Comparison of ENCODE assay signal across 26 cellular contexts in genomic region chr6:148873154-148873553, GRCh38.
"Had no signal": no experiment of that assay in that cellular context is flagged by ENCODE, and none has a peak within 500 bp of the region (broad histone marks: within the 10 kb centered on the region; RNA-seq: fewer than 3 reads in every experiment).

No MANE protein-coding gene starts in this region.

- H2AFZ ChIP-seq: hepatocyte, neural progenitor cell had no signal

- H3K27me3 Mint-ChIP-seq: naive thymus-derived CD8-positive, alpha-beta T cell; stimulated activated naive CD8-positive, alpha-beta T cell treated with anti-CD3 and anti-CD28 coated beads, Interleukin-15, Interleukin-2, amounts not matched to agents 100 ng/mL and 50 ng/mL, for 24 hours had no signal

- H3K36me3 ChIP-seq: heart right ventricle, left lung, lower lobe of right lung, neural progenitor cell, ovary, spleen, suprapubic skin, thoracic aorta, tibial artery, uterus had no signal

- H3K79me2 ChIP-seq: hepatocyte had no signal

- H3K27ac ChIP-seq: heart right ventricle, hepatocyte, left lung, lower lobe of right lung, neural progenitor cell, ovary, skin epidermis, spleen, suprapubic skin, thoracic aorta, tibial artery, uterus had no signal

- H3K36me3 Mint-ChIP-seq: mesothelial cell of epicardium; naive thymus-derived CD8-positive, alpha-beta T cell; stimulated activated effector memory CD8-positive, alpha-beta T cell treated with anti-CD3 and anti-CD28 coated beads, Interleukin-12 subunit alpha, Interleukin-12 subunit beta, amount 100 ng/mL, for 72 hours had no signal

- H3K4me3 ChIP-seq: heart right ventricle, hepatocyte, left lung, lower lobe of right lung, neural progenitor cell, ovary, skin epidermis, spleen, suprapubic skin, thoracic aorta, tibial artery, uterus had no signal

- H3K9me3 ChIP-seq: heart right ventricle, left lung, lower lobe of right lung, ovary, spleen, suprapubic skin, thoracic aorta, tibial artery, uterus had no signal

- DNase-seq: heart right ventricle; left colon; left lung; lower lobe of right lung; mammary epithelial cell; mesendoderm; naive thymus-derived CD8-positive, alpha-beta T cell; ovary; right cardiac atrium; spleen; stimulated activated CD4-positive, alpha-beta T cell treated with anti-CD3 and anti-CD28 coated beads, Interleukin-4, amount 100 ng/mL, for 24 hours; stimulated activated naive CD4-positive, alpha-beta T cell; tibial artery; uterus had no signal

- ATAC-seq: left colon; left lung; naive thymus-derived CD8-positive, alpha-beta T cell; right cardiac atrium; sciatic nerve; stimulated activated effector memory CD8-positive, alpha-beta T cell treated with anti-CD3 and anti-CD28 coated beads, Interleukin-12 subunit alpha, Interleukin-12 subunit beta, amount 100 ng/mL, for 72 hours had no signal

- H3K27me3 ChIP-seq: heart right ventricle, hepatocyte, left lung, neural progenitor cell, ovary, spleen, suprapubic skin, tibial artery, uterus had no signal

- H3K4me2 ChIP-seq: hepatocyte, neural progenitor cell had no signal

- H3K27ac Mint-ChIP-seq: mesothelial cell of epicardium; naive thymus-derived CD8-positive, alpha-beta T cell; nephron; progenitor cell of endocrine pancreas; stimulated activated naive CD8-positive, alpha-beta T cell treated with anti-CD3 and anti-CD28 coated beads, Interleukin-15, Interleukin-2, amounts not matched to agents 100 ng/mL and 50 ng/mL, for 24 hours had no signal

- H3K4me3 Mint-ChIP-seq: mesothelial cell of epicardium; naive thymus-derived CD8-positive, alpha-beta T cell; nephron; neural progenitor cell; stimulated activated effector memory CD8-positive, alpha-beta T cell treated with anti-CD3 and anti-CD28 coated beads, Interleukin-12 subunit alpha, Interleukin-12 subunit beta, amount 100 ng/mL, for 72 hours; stimulated activated naive CD8-positive, alpha-beta T cell treated with anti-CD3 and anti-CD28 coated beads, Interleukin-15, Interleukin-2, amounts not matched to agents 100 ng/mL and 50 ng/mL, for 24 hours had no signal

- H3K9ac ChIP-seq: neural progenitor cell had no signal

- FAIRE-seq: keratinocyte had no signal

- H3K4me1 ChIP-seq: left lung, lower lobe of right lung had no signal
